ENCODE assay signal across 11 cellular contexts in genomic region chr3:74613060-74613459, GRCh38. TPM values are rescaled to one million over a fixed set of nuclear protein-coding genes. Genes with fewer than 3 reads are reported as not detected.
A peak's percentile ranks its signal among the peaks of the same experiment; 100 is the strongest.
DNase-seq lines count a peak whose midpoint lies in the region; ATAC-seq and TF ChIP-seq lines count a peak whose summit lies in the region.
"Had no signal": no experiment of that assay in that cellular context is flagged by ENCODE, and none has a peak within 500 bp of the region (broad histone marks: within the 10 kb centered on the region; RNA-seq: fewer than 3 reads in every experiment).

No MANE protein-coding gene starts in this region.

- DNase-seq in EH (ENCODE audit: low read depth) (peak; percentile 51), right cardiac atrium (no peak), sigmoid colon (no peak), testis (no peak), NCI-H1436 (lab: John Stamatoyannopoulos, UW) (no peak), NOMO-1 (lab: John Stamatoyannopoulos, UW; ENCODE audit: unreplicated experiment in 2 of 2) (no peak), NCI-H1417 treated with DMSO at 0.1 percent for 48 hours (lab: John Stamatoyannopoulos, UW) (no peak)
- DNase-seq: stimulated activated naive CD8-positive, alpha-beta T cell treated with anti-CD3 and anti-CD28 coated beads, Interleukin-15, Interleukin-2, amounts not matched to agents 100 U/mL and 50 U/mL, for 24 hours had no signal

- TF ChIP-seq CTCF in WI38 (IDR thresholded peaks at IDR 0.05; ENCODE audit: low read depth, low read length) (no peak), sigmoid colon (IDR thresholded peaks at IDR 0.05) (no peak), testis (IDR thresholded peaks at IDR 0.05) (no peak)

- H3K9me3 ChIP-seq in right cardiac atrium (ENCODE audit: control insufficient read depth, low read length) (no peaks in the 10 kb centered on the region), sigmoid colon (no peaks in the 10 kb centered on the region), testis (no peaks in the 10 kb centered on the region)

- H3K4me1 ChIP-seq in right cardiac atrium (ENCODE audit: control insufficient read depth, insufficient read depth, low read length) (no peaks in the 10 kb centered on the region), sigmoid colon (peaks cover 0 to 19% (median 5%) of the 10 kb centered on the region in 4 donors), testis (no peaks in the 10 kb centered on the region)

- intact Hi-C loops in right cardiac atrium (cut with DNase I): no loop called here
- intact Hi-C loops in sigmoid colon (cut with DNase I): no loop called here
- intact Hi-C loops in testis (cut with DNase I; ENCODE audit: low total_unique reads): no loop called here

- no peak for ATAC-seq in right cardiac atrium
- ATAC-seq: stimulated activated naive CD8-positive, alpha-beta T cell treated with anti-CD3 and anti-CD28 coated beads, Interleukin-15, Interleukin-2, amounts not matched to agents 100 U/mL and 50 U/mL, for 24 hours had no signal

- no peaks in the 10 kb centered on the region for H3K36me3 ChIP-seq in sigmoid colon
- H3K36me3 ChIP-seq in testis (ENCODE audit: low read depth, missing control alignments): no peaks in the 10 kb centered on the region
- H3K36me3 ChIP-seq: cardiac muscle cell had no signal

- H3K27ac ChIP-seq in right cardiac atrium (ENCODE audit: low read length) (no peak overlapping the region), sigmoid colon (no peak overlapping the region), testis (no peak overlapping the region)
- H3K27ac ChIP-seq: cardiac muscle cell had no signal

- TF ChIP-seq EP300 in sigmoid colon (IDR thresholded peaks at IDR 0.05): no peak

- H3K4me3 ChIP-seq in WI38 (ENCODE audit: low read depth, low read length) (peak overlapping the region; percentile 81), right cardiac atrium (ENCODE audit: low read length) (peak overlapping the region; percentile 75), sigmoid colon (peak overlapping the region; percentile 24 to 45 (median 39)), testis (no peak overlapping the region)

- H3K27me3 ChIP-seq in right cardiac atrium (ENCODE audit: control insufficient read depth, insufficient read depth): no peaks in the 10 kb centered on the region
- H3K27me3 ChIP-seq in sigmoid colon: peaks cover 0 to 21% (median 5%) of the 10 kb centered on the region in 3 donors
- H3K27me3 ChIP-seq in testis: no peaks in the 10 kb centered on the region

- 21% methylated on average over 2 of the region's 2 CpGs for WGBS in right cardiac atrium
- 5 to 21% methylated on average over 2 of the region's 2 CpGs for WGBS in sigmoid colon, 2 donors
- WGBS in testis, 2 donors: 24 to 33% methylated on average over 2 of the region's 2 CpGs

- TF ChIP-seq POLR2A in sigmoid colon (IDR thresholded peaks at IDR 0.05) (no peak), testis (IDR thresholded peaks at IDR 0.05) (no peak)

RNA-seq across cellular contexts. Expression of gene CNTN3, which starts 1.4 kb away (rescaled TPM):
- total RNA-seq in right cardiac atrium (1 to 10 TPM; 6.3 to 9.5 (median 7.8) TPM), sigmoid colon (1 to 10 TPM; 1.2 to 4.1 (median 2.7) TPM), testis (1 to 10 TPM; 3.7 to 4.1 TPM)
- polyA plus RNA-seq in right cardiac atrium (5.6 TPM), sigmoid colon (1 to 10 TPM in 1 of 3 donors, under 1 TPM in 2; 0.60 to 1.5 (median 0.69) TPM), testis (ENCODE audit: insufficient read depth, low read depth, low replicate concordance) (2.4 TPM)
- total RNA-seq: OCI-LY7 had no signal

Comparison
In these comparisons a context has a peak if more than half of its experiments do, and no peak if none do; other contexts are left out.
1. H3K4me3 ChIP-seq: peak in WI38 (single experiment), right cardiac atrium (single experiment) and sigmoid colon (4 of 4); none in testis (0 of 2).